Comparison of ENCODE assay signal across 8 cellular contexts in the genomic region with DNA sequence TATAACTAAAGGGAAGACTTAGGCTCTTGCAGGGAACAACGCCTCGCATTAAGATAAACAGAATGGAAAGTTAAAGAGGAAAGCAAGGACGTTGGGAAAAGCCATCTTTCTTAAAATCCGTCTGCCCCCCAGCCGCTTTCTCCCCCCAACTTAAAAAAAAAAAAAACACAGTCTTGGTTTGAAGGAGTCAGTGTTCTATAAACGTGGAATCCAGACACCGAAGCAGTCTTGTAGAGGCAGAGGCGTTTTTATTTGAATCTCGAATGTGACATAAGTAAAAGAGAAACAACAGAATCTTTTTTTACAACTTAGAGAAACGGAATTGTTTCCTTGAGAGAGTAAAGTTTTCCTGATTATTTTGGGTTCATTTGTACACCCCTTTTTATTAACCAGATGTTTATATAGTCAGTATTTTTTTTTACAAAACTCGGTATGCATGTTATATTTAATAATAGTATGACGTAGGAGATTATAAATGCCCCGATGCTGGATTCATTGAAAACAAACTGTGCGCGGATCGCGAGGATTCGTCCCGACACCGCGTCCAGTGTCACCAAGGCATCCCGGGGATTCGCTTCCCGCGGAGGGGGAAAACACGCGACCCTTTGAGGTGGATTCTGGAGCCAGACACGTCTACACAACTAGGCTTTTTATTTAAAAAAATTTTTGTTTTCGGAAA. TPM values are rescaled to one million over a fixed set of nuclear protein-coding genes. Genes with fewer than 3 reads are reported as not detected.
DNase-seq lines count a peak whose midpoint lies in the region; ATAC-seq, FAIRE-seq and TF ChIP-seq lines count a peak whose summit lies in the region.

No MANE protein-coding gene starts in this region.

- peak overlapping the region; percentile 88 to 100 (median 95) for H3K4me3 Mint-ChIP-seq in naive thymus-derived CD4-positive, alpha-beta T cell

- no peak overlapping the region for H2AFZ ChIP-seq in H1 (ENCODE audit: low read length)

- H3K4me1 Mint-ChIP-seq in naive thymus-derived CD4-positive, alpha-beta T cell, result peaks cover 23 to 50% (median 44%) of the 10 kb centered on the region in 7 donors

- no peak for TF ChIP-seq POLR2A in H1 (IDR thresholded peaks at IDR 0.05; ENCODE audit: control extremely low read depth in 1 of 2, low read depth in 2 of 2, low read length in 2 of 2)

- no peak for TF ChIP-seq EP300 in H1 (IDR thresholded peaks at IDR 0.05; ENCODE audit: borderline replicate concordance in 1 of 2, low read depth in 2 of 2, low read length in 2 of 2)

- peak overlapping the region; percentile 50 for H3K56ac ChIP-seq in H1 (replicated peaks; ENCODE audit: insufficient read length, low read depth, low read length)

- H3K23ac ChIP-seq in H1 (ENCODE audit: insufficient read length), result no peak overlapping the region

- H3K36me3 ChIP-seq in Panc1 (ENCODE audit: control insufficient read depth, insufficient read depth, low read length), result no peaks in the 10 kb centered on the region; the same call in 1 of the 2 replicates
- no peaks in the 10 kb centered on the region for H3K36me3 ChIP-seq in H1 (ENCODE audit: control insufficient read depth in 2 of 4, insufficient read depth in 4 of 4, low read length in 3 of 4)
- no peaks in the 10 kb centered on the region for H3K36me3 ChIP-seq in naive thymus-derived CD4-positive, alpha-beta T cell (ENCODE audit: control insufficient read depth in 2 of 3, insufficient read depth in 3 of 3, low read length in 3 of 3)

- TF ChIP-seq CTCF in Panc1 (IDR thresholded peaks at IDR 0.05), result no peak
- no peak for TF ChIP-seq CTCF in H1 (IDR thresholded peaks at IDR 0.05; ENCODE audit: control extremely low read depth in 1 of 3, insufficient read depth in 1 of 3, low read depth in 1 of 3, low read length in 3 of 3)

- no peak overlapping the region for H2BK120ac ChIP-seq in H1 (replicated peaks; ENCODE audit: low read depth, low read length)

- peaks cover 0 to 4% of the 10 kb centered on the region in 2 experiments for H4K20me1 ChIP-seq in H1 (replicated peaks in 1 of 2; ENCODE audit: control insufficient read depth in 1 of 2, insufficient read depth in 2 of 2, low read length in 2 of 2)

- H3K4me3 ChIP-seq in Panc1 (ENCODE audit: low read depth in 2 of 2, low read length in 2 of 2), result peak overlapping the region; percentile 78 to 82
- peak overlapping the region; percentile 53 to 94 (median 81) for H3K4me3 ChIP-seq in H1 (ENCODE audit: extremely low read depth in 1 of 4, insufficient read depth in 2 of 4, low read depth in 3 of 4, low read length in 4 of 4)
- peak overlapping the region; percentile 66 for H3K4me3 ChIP-seq in naive thymus-derived CD4-positive, alpha-beta T cell (ENCODE audit: low read length)

- H4K91ac ChIP-seq in H1 (replicated peaks; ENCODE audit: insufficient read length, low read length), result no peak overlapping the region

- H3K9me3 ChIP-seq in Panc1 (ENCODE audit: control insufficient read depth, insufficient read depth, low read depth, low read length), result no peaks in the 10 kb centered on the region
- no peaks in the 10 kb centered on the region for H3K9me3 ChIP-seq in H1 (ENCODE audit: insufficient read depth in 2 of 2, low read depth in 1 of 2, low read length in 1 of 2)
- H3K9me3 ChIP-seq in naive thymus-derived CD4-positive, alpha-beta T cell (ENCODE audit: control insufficient read depth in 2 of 3, low read length in 3 of 3), result no peaks in the 10 kb centered on the region

- peak overlapping the region; percentile 38 for H4K5ac ChIP-seq in H1 (ENCODE audit: insufficient read length, low read depth, low read length)

- in situ Hi-C loops in Panc1 (cut with HindIII; ENCODE audit: low pct_unique_long_range_greater_than_20kb, low sequenced_read_pairs), result no loop called here

- no peak overlapping the region for H4K8ac ChIP-seq in H1 (ENCODE audit: extremely low read depth, insufficient read depth, low read length)

- H3K79me1 ChIP-seq in H1 (ENCODE audit: low read depth, low read length), result no peaks in the 10 kb centered on the region; the same call in 1 of the 2 replicates

- H3K4ac ChIP-seq in H1 (replicated peaks; ENCODE audit: insufficient read length, low read depth, low read length), result no peak overlapping the region

- DNase-seq in NCI-H82 (lab: John Stamatoyannopoulos, UW) (peak; percentile 59), NCI-H82 treated with DMSO at 0.1 percent for 48 hours (lab: John Stamatoyannopoulos, UW; ENCODE audit: unreplicated experiment) (no peak), Panc1 (ENCODE audit: low read depth, low spot score) (no peak), H1 (ENCODE audit: low read depth in 1 of 2, low spot score in 2 of 2) (no peak), HuH-7 (ENCODE audit: low spot score) (no peak)
- DNase-seq in naive thymus-derived CD4-positive, alpha-beta T cell, result no peak

- ATAC-seq in Panc1, result no peak
- ATAC-seq in naive thymus-derived CD4-positive, alpha-beta T cell, result no peak
- no peak for ATAC-seq in HG02885 (IDR thresholded peaks at IDR 0.05; ENCODE audit: poor library complexity, unreplicated experiment)
- ATAC-seq in HG03460 (IDR thresholded peaks at IDR 0.05; ENCODE audit: unreplicated experiment), result no peak

- H3K4me1 ChIP-seq in Panc1 (ENCODE audit: control insufficient read depth, insufficient read depth, low read length) (no peaks in the 10 kb centered on the region), H1 (replicated peaks in 1 of 4; ENCODE audit: control insufficient read depth in 3 of 4, insufficient read depth in 4 of 4, low read length in 3 of 4) (peaks cover 9 to 30% (median 15%) of the 10 kb centered on the region in 4 experiments; a peak in 6 of 7 replicates)
- peaks cover 8 to 11% of the 10 kb centered on the region in 2 donors for H3K4me1 ChIP-seq in naive thymus-derived CD4-positive, alpha-beta T cell (ENCODE audit: control insufficient read depth in 2 of 2, insufficient read depth in 2 of 2, low read length in 2 of 2)

- intact Hi-C loops in Panc1 (cut with micrococcal nuclease; ENCODE audit: unreplicated experiment), result loop anchor here (5.0 to 10.0 kb wide), 3 partner anchors 193 to 1115 kb away; a partner anchor contains a TSS
- intact Hi-C loops in naive thymus-derived CD4-positive, alpha-beta T cell (cut with micrococcal nuclease), result loop anchor here (1.0 to 10.0 kb wide), 15 partner anchors 16 to 1943 kb away; a partner anchor contains a TSS

- H2BK15ac ChIP-seq in H1 (ENCODE audit: low read length), result no peak overlapping the region

- peak overlapping the region; percentile 93 to 95 for H3K4me2 ChIP-seq in H1 (ENCODE audit: insufficient read depth in 1 of 2, low read depth in 2 of 2, low read length in 2 of 2)

- peak overlapping the region; percentile 78; the same call in 1 of the 2 replicates for H2BK5ac ChIP-seq in H1 (ENCODE audit: low read depth, low read length)

- H3K27ac ChIP-seq in Panc1 (ENCODE audit: low read length), result peak overlapping the region; percentile 78
- H3K27ac ChIP-seq in H1 (ENCODE audit: low read depth, low read length), result no peak overlapping the region
- peak overlapping the region; percentile 58 for H3K27ac ChIP-seq in naive thymus-derived CD4-positive, alpha-beta T cell (ENCODE audit: low read depth, low read length)

- H3K14ac ChIP-seq in H1 (ENCODE audit: insufficient read length), result no peak overlapping the region

- TF ChIP-seq RAD21 in H1 (IDR thresholded peaks at IDR 0.05 in 1 of 2, conservative IDR thresholded peaks at IDR 0.05 in 1 of 2; ENCODE audit: low read depth in 2 of 2, low read length in 2 of 2), result no peak

- H3K9ac ChIP-seq in H1 (replicated peaks in 1 of 4; ENCODE audit: extremely low read depth in 1 of 4, low read depth in 3 of 4, low read length in 3 of 4), result peak overlapping the region in 3 of 4 experiments; percentile 2 to 62 (median 4); a peak in 3 of 7 replicates

- POLR2A ChIA-PET in Panc1 (lab: Charles Lee) (no interaction called here), H1 (lab: Charles Lee; ENCODE audit: partially characterized antibody) (interaction anchor here (1.0 to 1.3 kb wide), 5 partner anchors 11 to 366 kb away, joined by 3 to 5 read pairs (median 4); a partner anchor contains a TSS)
- POLR2A ChIA-PET in naive thymus-derived CD4-positive, alpha-beta T cell (lab: Charles Lee), result interaction anchor here (1.0 to 2.2 kb wide), 3 partner anchors 15 to 365 kb away, joined by 4 to 13 read pairs (median 7); a partner anchor contains a TSS

- no TSS peak for BruUV-seq in Panc1 (replicated peaks; lab: Mats Ljungman, UMichigan)

- peaks cover 0 to 14% of the 10 kb centered on the region in 2 experiments; a peak in 1 of 4 replicates for H3K79me2 ChIP-seq in H1 (ENCODE audit: control insufficient read depth in 1 of 2, insufficient read depth in 2 of 2, low read length in 2 of 2)

- H2BK12ac ChIP-seq in H1 (ENCODE audit: low read depth, low read length), result peak overlapping the region; percentile 77; the same call in 1 of the 2 replicates

- no peak overlapping the region for H2AK5ac ChIP-seq in H1 (ENCODE audit: low read depth, low read length)

- 0 out of 2 replicates have a peak overlapping the region, but pooled peaks have one; percentile 9 for H2BK20ac ChIP-seq in H1 (ENCODE audit: low read length)

- WGBS in H1 (ENCODE audit: extremely low coverage in 1 of 2, insufficient coverage in 1 of 2, insufficient read length in 1 of 2, insufficient replicate concordance in 2 of 2, low coverage in 1 of 2, low lambda C conversion rate in 2 of 2, missing lambda C conversion rate in 1 of 2), 2 experiments, result 0% methylated on average over 29 of the region's 29 CpGs; no CpG with 5 or more reads in 1 of the 2 experiments

- H3K27me3 Mint-ChIP-seq in naive thymus-derived CD4-positive, alpha-beta T cell, result peaks cover 0 to 79% (median 3%) of the 10 kb centered on the region in 5 donors

- H3K23me2 ChIP-seq in H1 (ENCODE audit: low read depth, low read length), result peaks cover 35% of the 10 kb centered on the region

- peaks cover 0 to 7% (median 0%) of the 10 kb centered on the region in 11 donors for H3K9me3 Mint-ChIP-seq in naive thymus-derived CD4-positive, alpha-beta T cell

- peaks cover 0 to 8% (median 0%) of the 10 kb centered on the region in 5 donors for H3K36me3 Mint-ChIP-seq in naive thymus-derived CD4-positive, alpha-beta T cell

- H3K27ac Mint-ChIP-seq in naive thymus-derived CD4-positive, alpha-beta T cell, result peak overlapping the region; percentile 71 to 93 (median 85)

- H3K27me3 ChIP-seq in Panc1 (ENCODE audit: control insufficient read depth, insufficient read depth, low read length) (no peaks in the 10 kb centered on the region), H1 (replicated peaks in 1 of 4; ENCODE audit: control insufficient read depth in 3 of 4, extremely low read depth in 1 of 4, insufficient read depth in 3 of 4, low read length in 3 of 4) (peaks cover 17 to 27% (median 24%) of the 10 kb centered on the region in 4 experiments)
- H3K27me3 ChIP-seq in naive thymus-derived CD4-positive, alpha-beta T cell (ENCODE audit: control insufficient read depth in 2 of 2, insufficient read depth in 2 of 2, low read length in 2 of 2), result no peaks in the 10 kb centered on the region

- FAIRE-seq in H1 (lab: Jason Lieb, UNC), result no peak

- CTCF ChIA-PET in Panc1 (lab: Charles Lee) (interaction anchor here (0.7 kb wide), 1 partner anchor 702 kb away, joined by 9 read pairs; no protein-coding TSS in a partner anchor), H1 (lab: Charles Lee; ENCODE audit: partially characterized antibody) (no interaction called here)
- CTCF ChIA-PET in naive thymus-derived CD4-positive, alpha-beta T cell (lab: Charles Lee), result no interaction called here

- peak overlapping the region; percentile 6; the same call in 1 of the 2 replicates for H3K18ac ChIP-seq in H1 (ENCODE audit: extremely low read depth, low read length)

RNA-seq across cellular contexts. Expression of a gene that starts 6.8 kb away (rescaled TPM):
- total RNA-seq in Panc1 (2021; ENCODE audit: unreplicated experiment), result 6.6 TPM
- polyA plus RNA-seq in Panc1 (2012; ENCODE audit: insufficient read length), result 5.8 TPM
- total RNA-seq in H1 (2021; fragmentation: NEBNext Ultra II Directional; extraction: Animal tissue kit (Norgen Biotek cat#: 25700)), result 34.1 and 42.3 TPM in 2 replicates
- polyA plus RNA-seq in H1 (2011; rRNA removed), result 6.4 and 17.9 TPM in 2 replicates
- polyA plus RNA-seq in H1 (2011; cell fraction: cytosol; rRNA removed), result 6.7 TPM
- polyA plus RNA-seq in H1 (2011; cell fraction: nucleus; rRNA removed), result 30.2 TPM
- polyA plus RNA-seq in H1 (2012, experiment 1 of 2), result 8.8 to 11.1 TPM (median 10.7 TPM) in 4 replicates
- polyA plus RNA-seq in H1 (2012, experiment 2 of 2), result 14.3 TPM
- 12.6 TPM for polyA plus RNA-seq in H1 (2013, experiment 1 of 2)
- 12.5 TPM for polyA plus RNA-seq in H1 (2013, experiment 2 of 2)
- 18.6 and 19.0 TPM in 2 replicates for polyA minus RNA-seq in H1 (2011; rRNA and poly(A)+ RNA removed)
- polyA minus RNA-seq in H1 (2011; cell fraction: cytosol; rRNA and poly(A)+ RNA removed), result 24.4 TPM
- polyA minus RNA-seq in H1 (2011; cell fraction: nucleus; rRNA and poly(A)+ RNA removed), result 60.1 TPM
- total RNA-seq in naive thymus-derived CD4-positive, alpha-beta T cell, result 10 to 100 TPM in 4 of 5 experiments, 1 to 10 TPM in 1; 5.7 to 28.9 (median 23.5) TPM
- 10 to 100 TPM in 1 of 2 donors, 1 to 10 TPM in 1; 9.7 to 10.2 TPM for polyA plus RNA-seq in naive thymus-derived CD4-positive, alpha-beta T cell
